Comparison of ENCODE assay signal across 17 cellular contexts in genomic region chr16:1643521-1643920, GRCh38. TPM values are rescaled to one million over a fixed set of nuclear protein-coding genes. Genes with fewer than 3 reads are reported as not detected.
A peak's percentile ranks its signal among the peaks of the same experiment; 100 is the strongest.
DNase-seq lines count a peak whose midpoint lies in the region; ATAC-seq, FAIRE-seq and TF ChIP-seq lines count a peak whose summit lies in the region.
"Had no signal": no experiment of that assay in that cellular context is flagged by ENCODE, and none has a peak within 500 bp of the region (broad histone marks: within the 10 kb centered on the region; RNA-seq: fewer than 3 reads in every experiment).

No MANE protein-coding gene starts in this region.

- no peak overlapping the region for H3K9ac ChIP-seq in BLaER1
- H3K9ac ChIP-seq: KMS-11 had no signal

- peaks cover 36% of the 10 kb centered on the region for H3K36me3 Mint-ChIP-seq in activated CD4-positive, alpha-beta T cell treated with anti-CD3 and anti-CD28 coated beads for 36 hours (ENCODE audit: low read depth)

- no peaks in the 10 kb centered on the region for H3K9me3 Mint-ChIP-seq in activated CD4-positive, alpha-beta T cell treated with anti-CD3 and anti-CD28 coated beads for 36 hours (ENCODE audit: low read depth)

- WGBS in psoas muscle, 3 donors: 32 to 48% (median 47%) methylated on average over 11 to 12 of the region's 12 CpGs

- H3K4me3 Mint-ChIP-seq in activated CD4-positive, alpha-beta T cell treated with anti-CD3 and anti-CD28 coated beads for 36 hours: no peak overlapping the region

- H3K4me3 ChIP-seq in BLaER1 (no peak overlapping the region), psoas muscle (no peak overlapping the region)
- H3K4me3 ChIP-seq: A549 had no signal

- H4K20me1 ChIP-seq in BLaER1: no peaks in the 10 kb centered on the region

- no peak for FAIRE-seq in HTR-8/SVneo (lab: Jason Lieb, UNC)
- FAIRE-seq: A549, H1 had no signal

- DNase-seq in anterior cingulate cortex (lab: John Stamatoyannopoulos, UW): peak in 34 of 58 donors; percentile 7 to 69 (median 40)
- peak; percentile 27 for DNase-seq in inferior parietal cortex (ENCODE audit: extremely low spot score)
- DNase-seq in psoas muscle: peak; percentile 35 to 80
- no peak for DNase-seq in activated CD4-positive, alpha-beta T cell treated with anti-CD3 and anti-CD28 coated beads for 36 hours
- no peak for DNase-seq in HTR-8/SVneo (ENCODE audit: insufficient read length, low spot score)
- DNase-seq in mucosa of gallbladder (ENCODE audit: low spot score): no peak
- DNase-seq in activated CD4-positive, CD25-positive, alpha-beta regulatory T cell treated with anti-CD3 and anti-CD28 coated beads, Interleukin-2, amount 50 U/mL, for 72 hours: no peak
- DNase-seq: DMS79, MV-4-11, NCI-H187 treated with DMSO at 0.1 percent for 48 hours, NCI-H345, NCI-H526, PC-3 had no signal

- no peak for TF ChIP-seq CTCF in psoas muscle (IDR thresholded peaks at IDR 0.05)

- H3K27me3 ChIP-seq in BLaER1 (no peaks in the 10 kb centered on the region), psoas muscle (ENCODE audit: insufficient read depth in 3 of 3, low read length in 2 of 3) (no peaks in the 10 kb centered on the region)

- peaks cover 72% of the 10 kb centered on the region for H3K36me3 ChIP-seq in BLaER1
- peaks cover 0 to 56% of the 10 kb centered on the region in 2 donors for H3K36me3 ChIP-seq in psoas muscle (ENCODE audit: insufficient read depth in 1 of 2, low read depth in 1 of 2)

- peak overlapping the region; percentile 98; the same call in 1 of the 2 replicates for H3K27ac ChIP-seq in BLaER1
- peak overlapping the region; percentile 80 for H3K27ac ChIP-seq in psoas muscle
- H3K27ac ChIP-seq: A549, KMS-11 had no signal

- intact Hi-C loops in psoas muscle (cut with DNase I): no loop called here
- intact Hi-C loops in activated CD4-positive, alpha-beta T cell treated with anti-CD3 and anti-CD28 coated beads for 36 hours (cut with DNase I, micrococcal nuclease): no loop called here

- H3K27me3 Mint-ChIP-seq in activated CD4-positive, alpha-beta T cell treated with anti-CD3 and anti-CD28 coated beads for 36 hours: no peaks in the 10 kb centered on the region

- peaks cover 27% of the 10 kb centered on the region for H3K4me1 Mint-ChIP-seq in activated CD4-positive, alpha-beta T cell treated with anti-CD3 and anti-CD28 coated beads for 36 hours

- POLR2A ChIA-PET in activated CD4-positive, alpha-beta T cell treated with anti-CD3 and anti-CD28 coated beads for 36 hours (lab: Charles Lee): no interaction called here

- CTCF ChIA-PET in activated CD4-positive, alpha-beta T cell treated with anti-CD3 and anti-CD28 coated beads for 36 hours (lab: Charles Lee): no interaction called here

- H3K4me1 ChIP-seq in BLaER1: peaks cover 94% of the 10 kb centered on the region
- H3K4me1 ChIP-seq in psoas muscle: peaks cover 34% of the 10 kb centered on the region

- peak; percentile 69 to 90 (median 82) for ATAC-seq in psoas muscle
- no peak for ATAC-seq in activated CD4-positive, alpha-beta T cell treated with anti-CD3 and anti-CD28 coated beads for 36 hours
- ATAC-seq: A549, PC-3 had no signal

- H3K4me2 ChIP-seq in BLaER1: no peak overlapping the region
- H3K4me2 ChIP-seq: A549, KMS-11 had no signal

- H3K9me3 ChIP-seq in BLaER1: no peaks in the 10 kb centered on the region
- H3K9me3 ChIP-seq in psoas muscle: no peaks in the 10 kb centered on the region
- H3K9me3 ChIP-seq: A549 had no signal

- no peak overlapping the region for H3K27ac Mint-ChIP-seq in activated CD4-positive, alpha-beta T cell treated with anti-CD3 and anti-CD28 coated beads for 36 hours

RNA-seq across cellular contexts. Expression of gene CRAMP1, which starts 31.4 kb away (rescaled TPM):
- total RNA-seq in psoas muscle: 10 to 100 TPM in 2 of 4 donors, 1 to 10 TPM in 2; 7.6 to 13.1 (median 10.5) TPM
- polyA plus RNA-seq in psoas muscle: 1 to 10 TPM; 3.3 to 8.6 (median 3.8) TPM
- 10 to 100 TPM; 14.1 to 15.0 TPM for total RNA-seq in activated CD4-positive, alpha-beta T cell treated with anti-CD3 and anti-CD28 coated beads for 36 hours
- total RNA-seq in mucosa of gallbladder: 21.1 TPM

RNA-seq across cellular contexts. Expression of gene IFT140, which starts 31.6 kb away (rescaled TPM):
- 1 to 10 TPM; 3.0 to 5.0 (median 4.2) TPM for total RNA-seq in psoas muscle
- 1 to 10 TPM; 2.6 to 3.9 (median 3.0) TPM for polyA plus RNA-seq in psoas muscle
- total RNA-seq in activated CD4-positive, alpha-beta T cell treated with anti-CD3 and anti-CD28 coated beads for 36 hours: 10 to 100 TPM in 1 of 2 experiments, 1 to 10 TPM in 1; 9.8 to 11.0 TPM
- total RNA-seq in mucosa of gallbladder: 48.5 TPM

RNA-seq across cellular contexts. Expression of gene JPT2, which starts 34.6 kb away (rescaled TPM):
- total RNA-seq in psoas muscle (10 to 100 TPM; 21.4 to 30.6 (median 25.1) TPM), mucosa of gallbladder (62.7 TPM)
- polyA plus RNA-seq in psoas muscle: 10 to 100 TPM; 14.4 to 27.7 (median 14.6) TPM
- total RNA-seq in activated CD4-positive, alpha-beta T cell treated with anti-CD3 and anti-CD28 coated beads for 36 hours: 100 to 1,000 TPM in 1 of 2 experiments, 10 to 100 TPM in 1; 77.1 to 111 TPM

Comparison
In these comparisons a context has a peak if more than half of its experiments do, and no peak if none do; other contexts are left out.
1. DNase-seq: peak in anterior cingulate cortex (34 of 58), inferior parietal cortex (single experiment) and psoas muscle (2 of 2); none in activated CD4-positive, alpha-beta T cell treated with anti-CD3 and anti-CD28 coated beads for 36 hours (single experiment), HTR-8/SVneo (single experiment), mucosa of gallbladder (single experiment) and activated CD4-positive, CD25-positive, alpha-beta regulatory T cell treated with anti-CD3 and anti-CD28 coated beads, Interleukin-2, amount 50 U/mL, for 72 hours (single experiment).